In genomic region chr12:3746758-3747157, GRCh38 we compare ENCODE assay signal across 23 cellular contexts. TPM values are rescaled to one million over a fixed set of nuclear protein-coding genes. Genes with fewer than 3 reads are reported as not detected.
DNase-seq lines count a peak whose midpoint lies in the region; ATAC-seq and TF ChIP-seq lines count a peak whose summit lies in the region.
"Had no signal": no experiment of that assay in that cellular context is flagged by ENCODE, and none has a peak within 500 bp of the region (broad histone marks: within the 10 kb centered on the region; RNA-seq: fewer than 3 reads in every experiment).

No MANE protein-coding gene starts in this region.

- intact Hi-C loops in breast epithelium (cut with DNase I; ENCODE audit: low total_unique reads): no loop called here
- intact Hi-C loops in MCF 10A (cut with micrococcal nuclease): no loop called here

- CTCF ChIA-PET in MCF 10A (lab: Yijun Ruan, JAX): interaction anchor here (1.2 to 1.3 kb wide), 2 partner anchors 57 to 446 kb away, joined by 3 to 4 read pairs; no protein-coding TSS in a partner anchor

- BruUV-seq in MCF 10A (replicated peaks; lab: Mats Ljungman, UMichigan): no TSS peak

- H3K27ac Mint-ChIP-seq in MCF 10A (ENCODE audit: low read depth, unreplicated experiment) (no peak overlapping the region), T-helper 17 cell (peak overlapping the region; percentile 100), mesothelial cell of epicardium (no peak overlapping the region)
- H3K27ac Mint-ChIP-seq: nephron progenitor cell; T-helper 2 cell treated with Interferon-gamma antibody and Interleukin-4, amounts not matched to agents 5 μg/mL and 100 μg/mL, for 36 hours had no signal

- ATAC-seq in T-helper 17 cell (no peak), esophagus mucosa (peak; percentile 35), GM21423 (IDR thresholded peaks at IDR 0.05; ENCODE audit: unreplicated experiment) (no peak)
- ATAC-seq: activated T-cell treated with anti-CD3 and anti-CD28 coated beads, Interleukin-2, amount 50 U/mL, for 4 hours; gastrocnemius medialis; lower lobe of right lung; Right ventricle myocardium inferior; SK-N-SH treated with all-trans-retinoic acid at 6 μM for 48 hours had no signal

- H3K9me3 ChIP-seq in breast epithelium: no peaks in the 10 kb centered on the region
- H3K9me3 ChIP-seq in T-helper 17 cell (ENCODE audit: control insufficient read depth, low read length, poor library complexity, severe bottlenecking): no peaks in the 10 kb centered on the region
- H3K9me3 ChIP-seq: gastrocnemius medialis, HAP-1, lower lobe of right lung, testis had no signal

- POLR2A ChIA-PET in MCF 10A (lab: Yijun Ruan, JAX): interaction anchor here (1.0 kb wide), 1 partner anchor 9 kb away, joined by 3 read pairs; no protein-coding TSS in a partner anchor

- no peak for TF ChIP-seq POLR2A in breast epithelium (IDR thresholded peaks at IDR 0.05)

- peak overlapping the region; percentile 80 to 90 for H3K27ac ChIP-seq in breast epithelium
- H3K27ac ChIP-seq: gastrocnemius medialis, HL-60, lower lobe of right lung, testis had no signal

- no peaks in the 10 kb centered on the region for H3K4me1 ChIP-seq in breast epithelium
- H3K4me1 ChIP-seq: gastrocnemius medialis had no signal

- H3K27me3 Mint-ChIP-seq in MCF 10A (ENCODE audit: insufficient read depth, unreplicated experiment): peaks cover 10% of the 10 kb centered on the region
- no peaks in the 10 kb centered on the region for H3K27me3 Mint-ChIP-seq in T-helper 17 cell
- H3K27me3 Mint-ChIP-seq in mesothelial cell of epicardium (ENCODE audit: low read depth): peaks cover 17% of the 10 kb centered on the region

- H3K4me1 Mint-ChIP-seq in MCF 10A (ENCODE audit: insufficient read depth, unreplicated experiment) (no peaks in the 10 kb centered on the region), T-helper 17 cell (peaks cover 60% of the 10 kb centered on the region), mesothelial cell of epicardium (no peaks in the 10 kb centered on the region)

- no peaks in the 10 kb centered on the region for H3K27me3 ChIP-seq in breast epithelium
- H3K27me3 ChIP-seq: gastrocnemius medialis, testis had no signal

- DNase-seq in breast epithelium (ENCODE audit: low spot score in 2 of 2): no peak
- no peak for DNase-seq in MCF 10A (ENCODE audit: unreplicated experiment)
- no peak for DNase-seq in T-helper 17 cell
- peak; percentile 19 for DNase-seq in ureter (ENCODE audit: low spot score)
- DNase-seq in mesothelial cell of epicardium (ENCODE audit: low spot score in 2 of 2, unreplicated experiment in 2 of 2): no peak
- DNase-seq in putamen (ENCODE audit: low spot score): no peak
- DNase-seq: activated T-cell treated with anti-CD3 and anti-CD28 coated beads, Interleukin-2, amount 50 U/mL, for 4 hours; dermis blood vessel endothelial cell; gastrocnemius medialis; lower lobe of right lung; NCI-H2029; NCI-H2227 treated with DMSO at 0.1 percent for 48 hours; NCI-H69; nephron progenitor cell; testis had no signal

- H3K36me3 ChIP-seq in breast epithelium: no peaks in the 10 kb centered on the region
- H3K36me3 ChIP-seq: gastrocnemius medialis, lower lobe of right lung had no signal

- H3K4me3 Mint-ChIP-seq in MCF 10A (ENCODE audit: unreplicated experiment) (no peak overlapping the region), T-helper 17 cell (peak overlapping the region; percentile 69), mesothelial cell of epicardium (no peak overlapping the region)
- H3K4me3 Mint-ChIP-seq: activated T-cell treated with anti-CD3 and anti-CD28 coated beads, Interleukin-2, amount 50 U/mL, for 4 hours; nephron progenitor cell; T-helper 2 cell treated with Interferon-gamma antibody and Interleukin-4, amounts not matched to agents 5 μg/mL and 100 μg/mL, for 36 hours had no signal

- no peak overlapping the region for H3K4me3 ChIP-seq in breast epithelium
- H3K4me3 ChIP-seq: gastrocnemius medialis, HAP-1, lower lobe of right lung, skin epidermis, testis had no signal

- TF ChIP-seq CTCF in breast epithelium (IDR thresholded peaks at IDR 0.05) (no peak), MCF 10A (IDR thresholded peaks at IDR 0.05; ENCODE audit: unreplicated experiment) (no peak), mesothelial cell of epicardium (IDR thresholded peaks at IDR 0.05; ENCODE audit: unreplicated experiment) (no peak)

- H3K36me3 Mint-ChIP-seq in MCF 10A (ENCODE audit: insufficient read depth, unreplicated experiment): no peaks in the 10 kb centered on the region
- peaks cover 6% of the 10 kb centered on the region for H3K36me3 Mint-ChIP-seq in T-helper 17 cell (ENCODE audit: low read depth)
- no peaks in the 10 kb centered on the region for H3K36me3 Mint-ChIP-seq in mesothelial cell of epicardium

- H3K9me3 Mint-ChIP-seq in MCF 10A (ENCODE audit: unreplicated experiment) (no peaks in the 10 kb centered on the region), mesothelial cell of epicardium (peaks cover 3% of the 10 kb centered on the region)
- H3K9me3 Mint-ChIP-seq: activated T-cell treated with anti-CD3 and anti-CD28 coated beads, Interleukin-2, amount 50 U/mL, for 4 hours; T-helper 2 cell treated with Interferon-gamma antibody and Interleukin-4, amounts not matched to agents 5 μg/mL and 100 μg/mL, for 36 hours had no signal

RNA-seq across cellular contexts. Expression of gene CRACR2A, which starts 6.2 kb away (rescaled TPM):
- total RNA-seq in breast epithelium (10 to 100 TPM in 2 of 3 donors, 1 to 10 TPM in 1; 5.3 to 17.3 (median 15.1) TPM), MCF 10A (2022) (not detected in 2 replicates), T-helper 17 cell (10 to 100 TPM; 52.8 to 54.8 TPM), esophagus mucosa (3.0 TPM), ureter (27.3 TPM), mesothelial cell of epicardium (1.0 to 1.2 TPM (median 1.1 TPM) in 3 replicates)
